Comparison of ENCODE assay signal across 8 cellular contexts in genomic region chr3:57596495-57597239, GRCh38. TPM values are rescaled to one million over a fixed set of nuclear protein-coding genes. Genes with fewer than 3 reads are reported as not detected.
DNase-seq lines count a peak whose midpoint lies in the region; ATAC-seq and TF ChIP-seq lines count a peak whose summit lies in the region.

No MANE protein-coding gene starts in this region.

- H3K4me3 Mint-ChIP-seq in neural progenitor cell, result peak overlapping the region; percentile 98

- H3K9ac ChIP-seq in neural progenitor cell, result peak overlapping the region; percentile 96

- DNase-seq in GM13976 (ENCODE audit: low spot score), result peak; percentile 46
- peak; percentile 74 for DNase-seq in RPMI8226
- peak; percentile 44 for DNase-seq in activated gamma-delta T cell treated with anti-CD3 and anti-CD28 coated beads, Interleukin-2, amount 50 U/mL, for 16 hours (ENCODE audit: low read depth)
- peak; percentile 40 to 59 for DNase-seq in foreskin keratinocyte
- peak; percentile 81 for DNase-seq in neural progenitor cell (ENCODE audit: low spot score)
- peak; percentile 87 for DNase-seq in stomach
- DNase-seq in NCI-H1930 (lab: John Stamatoyannopoulos, UW), result no peak

- in situ Hi-C loops in GM13976 (cut with MboI; ENCODE audit: low sequenced_read_pairs, unreplicated experiment), result no loop called here

- peak overlapping the region; percentile 93 for H3K4me2 ChIP-seq in neural progenitor cell

- TF ChIP-seq POLR2A in stomach (IDR thresholded peaks at IDR 0.05), result no peak

- H3K9me3 ChIP-seq in neural progenitor cell (ENCODE audit: low read depth), result no peaks in the 10 kb centered on the region
- H3K9me3 ChIP-seq in stomach, result no peaks in the 10 kb centered on the region

- H3K36me3 Mint-ChIP-seq in neural progenitor cell, result peaks cover 2% of the 10 kb centered on the region

- H3K27ac Mint-ChIP-seq in neural progenitor cell, result peak overlapping the region; percentile 98

- peaks cover 49% of the 10 kb centered on the region for H4K20me1 ChIP-seq in neural progenitor cell (ENCODE audit: low read depth)

- peaks cover 31% of the 10 kb centered on the region for H3K4me1 Mint-ChIP-seq in neural progenitor cell

- H3K27me3 Mint-ChIP-seq in neural progenitor cell (ENCODE audit: insufficient read depth, low read depth), result peaks cover 3% of the 10 kb centered on the region

- peaks cover 13% of the 10 kb centered on the region for H3F3A ChIP-seq in neural progenitor cell (ENCODE audit: low read depth)

- TF ChIP-seq EP300 in stomach (IDR thresholded peaks at IDR 0.05), result no peak

- peaks cover 69% of the 10 kb centered on the region for H3K79me2 ChIP-seq in neural progenitor cell (ENCODE audit: low read depth)

- peak; percentile 13 for ATAC-seq in HG03135 (IDR thresholded peaks at IDR 0.05; ENCODE audit: unreplicated experiment)
- peak; percentile 20 for ATAC-seq in foreskin keratinocyte

- H3K4me3 ChIP-seq in neural progenitor cell (peak overlapping the region; percentile 88), stomach (peak overlapping the region; percentile 60 to 85 (median 83))

- H3K27ac ChIP-seq in foreskin keratinocyte (peak overlapping the region; percentile 86), neural progenitor cell (peak overlapping the region; percentile 100), stomach (peak overlapping the region; percentile 91 to 99 (median 98))

- WGBS in stomach, 5 donors, result 0% methylated on average over 23 to 35 of the region's 35 CpGs

- H2AFZ ChIP-seq in neural progenitor cell (replicated peaks), result peak overlapping the region; percentile 38

- intact Hi-C loops in stomach (cut with DNase I; ENCODE audit: low total_unique reads), result no loop called here

- no peaks in the 10 kb centered on the region for H3K9me3 Mint-ChIP-seq in neural progenitor cell

- H3K36me3 ChIP-seq in neural progenitor cell, result peaks cover 5% of the 10 kb centered on the region
- peaks cover 0 to 7% (median 0%) of the 10 kb centered on the region in 4 donors for H3K36me3 ChIP-seq in stomach

- H3K4me1 ChIP-seq in foreskin keratinocyte, result peaks cover 15% of the 10 kb centered on the region
- H3K4me1 ChIP-seq in neural progenitor cell, result peaks cover 18% of the 10 kb centered on the region
- H3K4me1 ChIP-seq in stomach, result peaks cover 47 to 60% (median 55%) of the 10 kb centered on the region in 4 donors

- no peak for TF ChIP-seq CTCF in GM13976 (IDR thresholded peaks at IDR 0.05; ENCODE audit: borderline replicate concordance, control extremely low read depth, extremely low read depth, insufficient read depth, missing control alignments)
- no peak for TF ChIP-seq CTCF in foreskin keratinocyte (conservative IDR thresholded peaks at IDR 0.05)
- no peak for TF ChIP-seq CTCF in neural progenitor cell (IDR thresholded peaks at IDR 0.05)
- no peak for TF ChIP-seq CTCF in stomach (IDR thresholded peaks at IDR 0.05)

- H3K27me3 ChIP-seq in foreskin keratinocyte (no peaks in the 10 kb centered on the region), neural progenitor cell (no peaks in the 10 kb centered on the region), stomach (no peaks in the 10 kb centered on the region)

RNA-seq across cellular contexts. Expression of gene ARF4, which starts 0.5 kb away (rescaled TPM):
- total RNA-seq in foreskin keratinocyte (219 and 247 TPM in 2 replicates), neural progenitor cell (ENCODE audit: low replicate concordance) (102 and 138 TPM in 2 replicates), stomach (100 to 1,000 TPM in 2 of 5 donors, 10 to 100 TPM in 3; 12.8 to 180 (median 63.4) TPM)
- polyA plus RNA-seq in foreskin keratinocyte (219 and 221 TPM in 2 replicates), stomach (100 to 1,000 TPM in 2 of 3 donors, 10 to 100 TPM in 1; 95.4 to 159 (median 154) TPM)

RNA-seq across cellular contexts. Expression of gene PDE12, which starts 40.6 kb away (rescaled TPM):
- total RNA-seq in foreskin keratinocyte, result 21.0 and 24.1 TPM in 2 replicates
- 4.4 and 5.6 TPM in 2 replicates for polyA plus RNA-seq in foreskin keratinocyte
- 8.6 and 11.3 TPM in 2 replicates for total RNA-seq in neural progenitor cell (ENCODE audit: low replicate concordance)
- 10 to 100 TPM in 3 of 5 donors, 1 to 10 TPM in 2; 3.5 to 17.4 (median 10.3) TPM for total RNA-seq in stomach
- polyA plus RNA-seq in stomach, result 1 to 10 TPM; 2.7 to 4.0 (median 3.1) TPM

RNA-seq across cellular contexts. Expression of gene DNAH12, which starts 52.5 kb away (rescaled TPM):
- total RNA-seq in foreskin keratinocyte (under 0.01 TPM in 1 of 2 replicates, not detected in the other), neural progenitor cell (ENCODE audit: low replicate concordance) (0.02 and 0.03 TPM in 2 replicates), stomach (1 to 10 TPM in 1 of 5 donors, under 1 TPM in 2, not detected in 2; 0.73 to 8.2 (median 0.89) TPM)
- polyA plus RNA-seq in foreskin keratinocyte (not detected in 2 replicates), stomach (under 1 TPM in 1 of 3 donors, not detected in 2; 0.23 TPM)

Comparison
In these comparisons a context has a peak if more than half of its experiments do, and no peak if none do; other contexts are left out.
1. DNase-seq: peak in GM13976 (single experiment), RPMI8226 (single experiment), activated gamma-delta T cell treated with anti-CD3 and anti-CD28 coated beads, Interleukin-2, amount 50 U/mL, for 16 hours (single experiment), foreskin keratinocyte (2 of 2), neural progenitor cell (single experiment) and stomach (single experiment); none in NCI-H1930 (0 of 2).
2. Peak in every context shown above with its lines, with median percentiles within 50 percentile points of each other: H3K27ac ChIP-seq.